In genomic region chr7:48250441-48250951, GRCh38 we compare ENCODE assay signal across 21 cellular contexts.
DNase-seq lines count a peak whose midpoint lies in the region; ATAC-seq and TF ChIP-seq lines count a peak whose summit lies in the region.
"Had no signal": no experiment of that assay in that cellular context is flagged by ENCODE, and none has a peak within 500 bp of the region (broad histone marks: within the 10 kb centered on the region; RNA-seq: fewer than 3 reads in every experiment).

No MANE protein-coding gene starts in this region.

- H3K27ac Mint-ChIP-seq in MCF 10A (ENCODE audit: low read depth, unreplicated experiment) = no peak overlapping the region
- H3K27ac Mint-ChIP-seq: CD4-positive, alpha-beta T cell; endodermal cell; IgD-negative memory B cell; natural killer cell treated with Interleukin-12 subunit alpha and Interleukin-12 subunit beta and Interleukin-15 and Interleukin-18, amount 100 ng/mL, for 72 hours; stimulated activated effector memory CD8-positive, alpha-beta T cell treated with anti-CD3 and anti-CD28 coated beads, Interleukin-12 subunit alpha, Interleukin-12 subunit beta, amount 100 ng/mL, for 72 hours had no signal

- peak; percentile 27 for DNase-seq in MCF 10A (ENCODE audit: unreplicated experiment)
- no peak for DNase-seq in breast epithelium (ENCODE audit: low spot score in 2 of 2)
- DNase-seq in T1000 (lab: John Stamatoyannopoulos, UW) = peak; percentile 25
- peak; percentile 3 for DNase-seq in fibroblast of peridontal ligament (ENCODE audit: extremely low read depth)
- no peak for DNase-seq in omental fat pad (ENCODE audit: low spot score)
- no peak for DNase-seq in substantia nigra (lab: John Stamatoyannopoulos, UW)
- DNase-seq: activated CD4-positive, CD25-positive, alpha-beta regulatory T cell; CD4-positive, alpha-beta T cell; endodermal cell; heart left ventricle; NCI-H1417 treated with DMSO at 0.1 percent for 48 hours; OCI-M1; right lobe of liver; stimulated activated CD4-positive, alpha-beta T cell treated with anti-CD3 and anti-CD28 coated beads, Interleukin-4, amount 100 ng/mL, for 4 hours had no signal

- no peak overlapping the region for H3K4me3 ChIP-seq in breast epithelium
- H3K4me3 ChIP-seq: cardiac muscle cell, heart left ventricle, right lobe of liver had no signal

- no peaks in the 10 kb centered on the region for H3K27me3 ChIP-seq in breast epithelium
- H3K27me3 ChIP-seq: cardiac muscle cell, heart left ventricle, right lobe of liver had no signal

- peaks cover 20% of the 10 kb centered on the region for H3K27me3 Mint-ChIP-seq in MCF 10A (ENCODE audit: insufficient read depth, unreplicated experiment)
- H3K27me3 Mint-ChIP-seq: CD4-positive, alpha-beta T cell; IgD-negative memory B cell had no signal

- no peaks in the 10 kb centered on the region for H3K9me3 Mint-ChIP-seq in MCF 10A (ENCODE audit: unreplicated experiment)
- H3K9me3 Mint-ChIP-seq: CD4-positive, alpha-beta T cell; endodermal cell; natural killer cell treated with Interleukin-12 subunit alpha and Interleukin-12 subunit beta and Interleukin-15 and Interleukin-18, amount 100 ng/mL, for 72 hours; stimulated activated effector memory CD8-positive, alpha-beta T cell treated with anti-CD3 and anti-CD28 coated beads, Interleukin-12 subunit alpha, Interleukin-12 subunit beta, amount 100 ng/mL, for 72 hours had no signal

- no peaks in the 10 kb centered on the region for H3K36me3 Mint-ChIP-seq in MCF 10A (ENCODE audit: insufficient read depth, unreplicated experiment)
- H3K36me3 Mint-ChIP-seq: IgD-negative memory B cell; natural killer cell treated with Interleukin-12 subunit alpha and Interleukin-12 subunit beta and Interleukin-15 and Interleukin-18, amount 100 ng/mL, for 72 hours; stimulated activated effector memory CD8-positive, alpha-beta T cell treated with anti-CD3 and anti-CD28 coated beads, Interleukin-12 subunit alpha, Interleukin-12 subunit beta, amount 100 ng/mL, for 72 hours had no signal

- POLR2A ChIA-PET in MCF 10A (lab: Yijun Ruan, JAX) = no interaction called here

- CTCF ChIA-PET in MCF 10A (lab: Yijun Ruan, JAX) = no interaction called here

- no peaks in the 10 kb centered on the region for H3K4me1 ChIP-seq in breast epithelium
- H3K4me1 ChIP-seq: right lobe of liver had no signal

- H3K27ac ChIP-seq in breast epithelium (no peak overlapping the region), substantia nigra (ENCODE audit: low read depth, low read length, poor library complexity, severe bottlenecking) (no peak overlapping the region)
- H3K27ac ChIP-seq: 22Rv1, cardiac muscle cell, heart left ventricle, right lobe of liver had no signal

- intact Hi-C loops in MCF 10A (cut with micrococcal nuclease) (no loop called here), breast epithelium (cut with DNase I; ENCODE audit: low total_unique reads) (no loop called here)

- BruUV-seq in MCF 10A (replicated peaks; lab: Mats Ljungman, UMichigan) = no TSS peak

- no peaks in the 10 kb centered on the region for H3K36me3 ChIP-seq in breast epithelium
- H3K36me3 ChIP-seq: cardiac muscle cell, heart left ventricle, right lobe of liver had no signal

- H3K4me1 Mint-ChIP-seq in MCF 10A (ENCODE audit: insufficient read depth, unreplicated experiment) = peaks cover 6% of the 10 kb centered on the region
- H3K4me1 Mint-ChIP-seq: endodermal cell, IgD-negative memory B cell had no signal

- no peak overlapping the region for H3K4me3 Mint-ChIP-seq in MCF 10A (ENCODE audit: unreplicated experiment)
- H3K4me3 Mint-ChIP-seq: CD4-positive, alpha-beta T cell; endodermal cell; IgD-negative memory B cell; natural killer cell treated with Interleukin-12 subunit alpha and Interleukin-12 subunit beta and Interleukin-15 and Interleukin-18, amount 100 ng/mL, for 72 hours; stimulated activated effector memory CD8-positive, alpha-beta T cell treated with anti-CD3 and anti-CD28 coated beads, Interleukin-12 subunit alpha, Interleukin-12 subunit beta, amount 100 ng/mL, for 72 hours had no signal

- ATAC-seq in omental fat pad (ENCODE audit: low FRiP score) = peak; percentile 62
- no peak for ATAC-seq in HG03135 (IDR thresholded peaks at IDR 0.05; ENCODE audit: unreplicated experiment)
- ATAC-seq in HG02763 (IDR thresholded peaks at IDR 0.05; ENCODE audit: unreplicated experiment) = no peak
- ATAC-seq: natural killer cell treated with Interleukin-12 subunit alpha and Interleukin-12 subunit beta and Interleukin-15 and Interleukin-18, amount 100 ng/mL, for 72 hours; right lobe of liver; stimulated activated effector memory CD8-positive, alpha-beta T cell treated with anti-CD3 and anti-CD28 coated beads, Interleukin-12 subunit alpha, Interleukin-12 subunit beta, amount 100 ng/mL, for 72 hours had no signal

- no peak for TF ChIP-seq POLR2A in breast epithelium (IDR thresholded peaks at IDR 0.05)

- H3K9me3 ChIP-seq in breast epithelium = no peaks in the 10 kb centered on the region
- H3K9me3 ChIP-seq: right lobe of liver had no signal

- TF ChIP-seq CTCF in MCF 10A (IDR thresholded peaks at IDR 0.05; ENCODE audit: unreplicated experiment) = no peak
- TF ChIP-seq CTCF in breast epithelium (IDR thresholded peaks at IDR 0.05) = no peak
- TF ChIP-seq CTCF in omental fat pad (IDR thresholded peaks at IDR 0.05) = no peak

Comparison
In these comparisons a context has a peak if more than half of its experiments do, and no peak if none do; other contexts are left out.
1. DNase-seq: peak in MCF 10A (single experiment), T1000 (single experiment) and fibroblast of peridontal ligament (single experiment); none in breast epithelium (0 of 2), omental fat pad (single experiment) and substantia nigra (0 of 49).